8 cellular contexts compared by ENCODE assay signal in the genomic region with DNA sequence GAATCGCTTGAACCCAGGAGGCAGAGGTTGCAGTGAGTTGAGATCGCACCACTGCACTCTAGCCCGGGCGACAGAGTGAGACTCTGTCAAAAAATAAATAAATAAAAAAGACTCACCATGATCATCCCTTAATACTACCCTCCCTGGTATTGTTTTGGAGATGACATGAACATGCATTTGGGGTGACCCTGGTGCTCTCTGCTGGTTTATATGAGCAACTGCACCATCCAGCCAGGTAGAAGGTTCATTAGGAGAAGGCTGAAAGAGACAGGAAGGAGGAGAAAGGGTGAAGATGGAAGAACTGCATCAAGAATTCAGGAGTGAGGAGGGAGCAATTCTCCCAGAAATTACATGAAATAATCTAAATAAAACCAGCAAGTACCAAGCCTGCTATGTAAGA. TPM values are rescaled to one million over a fixed set of nuclear protein-coding genes. Genes with fewer than 3 reads are reported as not detected.
DNase-seq lines count a peak whose midpoint lies in the region; ATAC-seq and TF ChIP-seq lines count a peak whose summit lies in the region.

No MANE protein-coding gene starts in this region.

- peaks cover under 1% of the 10 kb centered on the region for H3K36me3 Mint-ChIP-seq in T-helper 17 cell (ENCODE audit: low read depth)
- H3K36me3 Mint-ChIP-seq in osteocyte (ENCODE audit: unreplicated experiment), result no peaks in the 10 kb centered on the region

- H3K27me3 Mint-ChIP-seq in T-helper 17 cell, result peaks cover 39% of the 10 kb centered on the region
- H3K27me3 Mint-ChIP-seq in osteocyte (ENCODE audit: unreplicated experiment), result peaks cover 20% of the 10 kb centered on the region

- H3K27ac Mint-ChIP-seq in T-helper 17 cell, result no peak overlapping the region
- H3K27ac Mint-ChIP-seq in osteocyte (ENCODE audit: unreplicated experiment), result no peak overlapping the region

- H3K36me3 ChIP-seq in MG63, result no peaks in the 10 kb centered on the region

- H3K4me3 ChIP-seq in MG63, result no peak overlapping the region
- no peak overlapping the region for H3K4me3 ChIP-seq in fibroblast of mammary gland (ENCODE audit: control insufficient read depth, low read depth, low read length)

- H3K4me1 Mint-ChIP-seq in T-helper 17 cell (peaks cover 8% of the 10 kb centered on the region), osteocyte (ENCODE audit: unreplicated experiment) (peaks cover 8% of the 10 kb centered on the region)

- peak; percentile 83 for TF ChIP-seq CTCF in fibroblast of mammary gland (conservative IDR thresholded peaks at IDR 0.05; ENCODE audit: control insufficient read depth, insufficient read depth, low read depth, low read length)
- peak; percentile 53 for TF ChIP-seq CTCF in osteocyte (IDR thresholded peaks at IDR 0.05)

- no peaks in the 10 kb centered on the region for H3K27me3 ChIP-seq in MG63

- H3K9me3 Mint-ChIP-seq in osteocyte (ENCODE audit: unreplicated experiment), result no peaks in the 10 kb centered on the region

- intact Hi-C loops in Right ventricle myocardium superior (cut with DNase I), result loop anchor here (5.0 kb wide), 1 partner anchor 104 kb away; no protein-coding TSS in a partner anchor
- intact Hi-C loops in Right ventricle myocardium inferior (cut with DNase I), result loop anchor here (5.0 kb wide), 1 partner anchor 104 kb away; no protein-coding TSS in a partner anchor

- ATAC-seq in Right ventricle myocardium superior (ENCODE audit: poor library complexity), result peak; percentile 38
- no peak for ATAC-seq in Right ventricle myocardium inferior
- peak; percentile 71 for ATAC-seq in T-helper 17 cell
- ATAC-seq in GM21515 (IDR thresholded peaks at IDR 0.05; ENCODE audit: unreplicated experiment), result no peak

- H3K9me3 ChIP-seq in MG63, result no peaks in the 10 kb centered on the region
- no peaks in the 10 kb centered on the region for H3K9me3 ChIP-seq in T-helper 17 cell (ENCODE audit: control insufficient read depth, low read length, poor library complexity, severe bottlenecking)

- no peak overlapping the region for H3K4me3 Mint-ChIP-seq in T-helper 17 cell
- no peak overlapping the region for H3K4me3 Mint-ChIP-seq in osteocyte (ENCODE audit: unreplicated experiment)

- no peak for DNase-seq in Right ventricle myocardium superior
- DNase-seq in Right ventricle myocardium inferior (ENCODE audit: missing footprints), result no peak
- peak; percentile 6 for DNase-seq in MG63
- DNase-seq in T-helper 17 cell, result no peak
- DNase-seq in fibroblast of mammary gland (ENCODE audit: low read depth), result peak; percentile 63
- no peak for DNase-seq in osteocyte (ENCODE audit: extremely low spot score, unreplicated experiment)
- DNase-seq in NCI-H187 (lab: John Stamatoyannopoulos, UW), result no peak

RNA-seq across cellular contexts. Expression of gene SLC5A1, which starts 37.8 kb away (rescaled TPM):
- total RNA-seq in Right ventricle myocardium superior (215 TPM), Right ventricle myocardium inferior (213 TPM), T-helper 17 cell (not detected), osteocyte (not detected in 2 replicates)
- total RNA-seq in MG63 (2014; rRNA removed; shearing (Covaris generic); ENCODE audit: low replicate concordance), result not detected in 2 replicates

Comparison
In these comparisons a context has a peak if more than half of its experiments do, and no peak if none do; other contexts are left out.
1. ATAC-seq: peak in Right ventricle myocardium superior (single experiment) and T-helper 17 cell (single experiment); none in Right ventricle myocardium inferior (single experiment) and GM21515 (single experiment).
2. DNase-seq: peak in MG63 (single experiment) and fibroblast of mammary gland (single experiment); none in Right ventricle myocardium superior (single experiment), Right ventricle myocardium inferior (single experiment), T-helper 17 cell (0 of 3), osteocyte (single experiment) and NCI-H187 (0 of 2).
3. RNA of gene SLC5A1, which starts 37.8 kb away (total RNA-seq): 215 TPM in Right ventricle myocardium superior (single experiment) and 213 TPM in Right ventricle myocardium inferior (single experiment); not detected in T-helper 17 cell, not detected in MG63 and not detected in osteocyte; every median in the first group is over 100 times any median in the second.